1 cellular context compared by ENCODE assay signal in the genomic region with DNA sequence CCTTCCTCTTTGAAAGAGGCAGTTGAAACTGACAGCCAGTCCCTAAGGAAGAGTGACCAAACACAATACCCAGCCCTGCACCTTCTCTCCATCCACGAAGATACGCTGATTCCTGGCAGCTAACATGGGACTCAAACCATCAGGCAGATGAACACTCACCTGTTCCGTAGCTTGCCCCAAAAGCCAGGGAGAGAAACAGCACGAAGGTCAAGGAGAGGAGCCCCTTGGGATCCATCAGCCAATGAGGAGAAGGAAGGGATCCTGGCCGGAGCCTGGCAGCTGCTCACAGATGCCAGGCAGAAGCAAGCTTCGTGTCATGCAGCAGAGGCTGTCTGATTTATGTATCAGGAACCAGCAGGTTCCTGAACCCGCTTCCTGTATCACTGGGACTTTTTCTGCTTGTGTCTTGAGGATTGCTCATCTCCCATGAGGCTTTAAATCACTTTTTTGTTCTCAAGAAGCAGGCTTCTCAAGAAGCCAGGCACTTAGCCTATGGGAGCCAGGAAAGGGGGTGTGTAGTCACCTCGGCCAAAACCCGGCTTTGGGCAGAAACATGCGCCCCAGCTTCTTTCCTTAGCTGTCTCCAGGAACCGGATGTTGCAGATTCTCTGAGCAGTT.
TF ChIP-seq lines count a peak whose summit lies in the region.

A gene with protein sequence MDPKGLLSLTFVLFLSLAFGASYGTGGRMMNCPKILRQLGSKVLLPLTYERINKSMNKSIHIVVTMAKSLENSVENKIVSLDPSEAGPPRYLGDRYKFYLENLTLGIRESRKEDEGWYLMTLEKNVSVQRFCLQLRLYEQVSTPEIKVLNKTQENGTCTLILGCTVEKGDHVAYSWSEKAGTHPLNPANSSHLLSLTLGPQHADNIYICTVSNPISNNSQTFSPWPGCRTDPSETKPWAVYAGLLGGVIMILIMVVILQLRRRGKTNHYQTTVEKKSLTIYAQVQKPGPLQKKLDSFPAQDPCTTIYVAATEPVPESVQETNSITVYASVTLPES (minus strand): TSS at position 334 of the 618 bp plus-strand sequence. CDS start 99 bp downstream, at position 235.

TF ChIP-seq in GM12878, 131 proteins besides CTCF, POLR2A, EP300 and RAD21 (continues in another document):
- TF ChIP-seq PML (IDR thresholded peaks at IDR 0.05; ENCODE audit: low read length): peak; percentile 97; the same call in 1 of the 2 replicates
- TF ChIP-seq NFXL1 (IDR thresholded peaks at IDR 0.05; ENCODE audit: borderline replicate concordance): no peak
- TF ChIP-seq YBX1 (IDR thresholded peaks at IDR 0.05): peak; percentile 95
- peak; percentile 55; the same call in 1 of the 2 replicates for TF ChIP-seq LARP7 (IDR thresholded peaks at IDR 0.05)
- TF ChIP-seq, protein P1, sequence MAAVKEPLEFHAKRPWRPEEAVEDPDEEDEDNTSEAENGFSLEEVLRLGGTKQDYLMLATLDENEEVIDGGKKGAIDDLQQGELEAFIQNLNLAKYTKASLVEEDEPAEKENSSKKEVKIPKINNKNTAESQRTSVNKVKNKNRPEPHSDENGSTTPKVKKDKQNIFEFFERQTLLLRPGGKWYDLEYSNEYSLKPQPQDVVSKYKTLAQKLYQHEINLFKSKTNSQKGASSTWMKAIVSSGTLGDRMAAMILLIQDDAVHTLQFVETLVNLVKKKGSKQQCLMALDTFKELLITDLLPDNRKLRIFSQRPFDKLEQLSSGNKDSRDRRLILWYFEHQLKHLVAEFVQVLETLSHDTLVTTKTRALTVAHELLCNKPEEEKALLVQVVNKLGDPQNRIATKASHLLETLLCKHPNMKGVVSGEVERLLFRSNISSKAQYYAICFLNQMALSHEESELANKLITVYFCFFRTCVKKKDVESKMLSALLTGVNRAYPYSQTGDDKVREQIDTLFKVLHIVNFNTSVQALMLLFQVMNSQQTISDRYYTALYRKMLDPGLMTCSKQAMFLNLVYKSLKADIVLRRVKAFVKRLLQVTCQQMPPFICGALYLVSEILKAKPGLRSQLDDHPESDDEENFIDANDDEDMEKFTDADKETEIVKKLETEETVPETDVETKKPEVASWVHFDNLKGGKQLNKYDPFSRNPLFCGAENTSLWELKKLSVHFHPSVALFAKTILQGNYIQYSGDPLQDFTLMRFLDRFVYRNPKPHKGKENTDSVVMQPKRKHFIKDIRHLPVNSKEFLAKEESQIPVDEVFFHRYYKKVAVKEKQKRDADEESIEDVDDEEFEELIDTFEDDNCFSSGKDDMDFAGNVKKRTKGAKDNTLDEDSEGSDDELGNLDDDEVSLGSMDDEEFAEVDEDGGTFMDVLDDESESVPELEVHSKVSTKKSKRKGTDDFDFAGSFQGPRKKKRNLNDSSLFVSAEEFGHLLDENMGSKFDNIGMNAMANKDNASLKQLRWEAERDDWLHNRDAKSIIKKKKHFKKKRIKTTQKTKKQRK (IDR thresholded peaks at IDR 0.05; ENCODE audit: low read depth, low read length): no peak
- TF ChIP-seq, protein P2, sequence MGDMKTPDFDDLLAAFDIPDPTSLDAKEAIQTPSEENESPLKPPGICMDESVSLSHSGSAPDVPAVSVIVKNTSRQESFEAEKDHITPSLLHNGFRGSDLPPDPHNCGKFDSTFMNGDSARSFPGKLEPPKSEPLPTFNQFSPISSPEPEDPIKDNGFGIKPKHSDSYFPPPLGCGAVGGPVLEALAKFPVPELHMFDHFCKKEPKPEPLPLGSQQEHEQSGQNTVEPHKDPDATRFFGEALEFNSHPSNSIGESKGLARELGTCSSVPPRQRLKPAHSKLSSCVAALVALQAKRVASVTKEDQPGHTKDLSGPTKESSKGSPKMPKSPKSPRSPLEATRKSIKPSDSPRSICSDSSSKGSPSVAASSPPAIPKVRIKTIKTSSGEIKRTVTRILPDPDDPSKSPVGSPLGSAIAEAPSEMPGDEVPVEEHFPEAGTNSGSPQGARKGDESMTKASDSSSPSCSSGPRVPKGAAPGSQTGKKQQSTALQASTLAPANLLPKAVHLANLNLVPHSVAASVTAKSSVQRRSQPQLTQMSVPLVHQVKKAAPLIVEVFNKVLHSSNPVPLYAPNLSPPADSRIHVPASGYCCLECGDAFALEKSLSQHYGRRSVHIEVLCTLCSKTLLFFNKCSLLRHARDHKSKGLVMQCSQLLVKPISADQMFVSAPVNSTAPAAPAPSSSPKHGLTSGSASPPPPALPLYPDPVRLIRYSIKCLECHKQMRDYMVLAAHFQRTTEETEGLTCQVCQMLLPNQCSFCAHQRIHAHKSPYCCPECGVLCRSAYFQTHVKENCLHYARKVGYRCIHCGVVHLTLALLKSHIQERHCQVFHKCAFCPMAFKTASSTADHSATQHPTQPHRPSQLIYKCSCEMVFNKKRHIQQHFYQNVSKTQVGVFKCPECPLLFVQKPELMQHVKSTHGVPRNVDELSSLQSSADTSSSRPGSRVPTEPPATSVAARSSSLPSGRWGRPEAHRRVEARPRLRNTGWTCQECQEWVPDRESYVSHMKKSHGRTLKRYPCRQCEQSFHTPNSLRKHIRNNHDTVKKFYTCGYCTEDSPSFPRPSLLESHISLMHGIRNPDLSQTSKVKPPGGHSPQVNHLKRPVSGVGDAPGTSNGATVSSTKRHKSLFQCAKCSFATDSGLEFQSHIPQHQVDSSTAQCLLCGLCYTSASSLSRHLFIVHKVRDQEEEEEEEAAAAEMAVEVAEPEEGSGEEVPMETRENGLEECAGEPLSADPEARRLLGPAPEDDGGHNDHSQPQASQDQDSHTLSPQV (IDR thresholded peaks at IDR 0.05): no peak
- TF ChIP-seq SMAD5 (IDR thresholded peaks at IDR 0.05; ENCODE audit: low read depth): peak; percentile 92
- peak; percentile 68 for TF ChIP-seq ATF7 (IDR thresholded peaks at IDR 0.05; ENCODE audit: low read depth)
- peak; percentile 97 for TF ChIP-seq SMAD1 (IDR thresholded peaks at IDR 0.05; ENCODE audit: low read depth, partially characterized antibody)
- TF ChIP-seq SIN3A (IDR thresholded peaks at IDR 0.05; ENCODE audit: low read depth, low read length): peak; percentile 40; the same call in 1 of the 2 replicates
- TF ChIP-seq, protein P3, sequence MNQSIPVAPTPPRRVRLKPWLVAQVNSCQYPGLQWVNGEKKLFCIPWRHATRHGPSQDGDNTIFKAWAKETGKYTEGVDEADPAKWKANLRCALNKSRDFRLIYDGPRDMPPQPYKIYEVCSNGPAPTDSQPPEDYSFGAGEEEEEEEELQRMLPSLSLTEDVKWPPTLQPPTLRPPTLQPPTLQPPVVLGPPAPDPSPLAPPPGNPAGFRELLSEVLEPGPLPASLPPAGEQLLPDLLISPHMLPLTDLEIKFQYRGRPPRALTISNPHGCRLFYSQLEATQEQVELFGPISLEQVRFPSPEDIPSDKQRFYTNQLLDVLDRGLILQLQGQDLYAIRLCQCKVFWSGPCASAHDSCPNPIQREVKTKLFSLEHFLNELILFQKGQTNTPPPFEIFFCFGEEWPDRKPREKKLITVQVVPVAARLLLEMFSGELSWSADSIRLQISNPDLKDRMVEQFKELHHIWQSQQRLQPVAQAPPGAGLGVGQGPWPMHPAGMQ (IDR thresholded peaks at IDR 0.05; ENCODE audit: borderline replicate concordance): no peak
- 0 out of 2 replicates have a peak, but pooled peaks have one; percentile 33 for TF ChIP-seq TCF3 (IDR thresholded peaks at IDR 0.05; ENCODE audit: borderline replicate concordance, insufficient read depth, low read depth, low read length)
- no peak for TF ChIP-seq ZNF274 (IDR thresholded peaks at IDR 0.05; ENCODE audit: insufficient read depth, insufficient read length)
- TF ChIP-seq TBL1XR1 (IDR thresholded peaks at IDR 0.05; ENCODE audit: low read depth, low read length): peak; percentile 40; the same call in 1 of the 2 replicates
- TF ChIP-seq, protein P4, sequence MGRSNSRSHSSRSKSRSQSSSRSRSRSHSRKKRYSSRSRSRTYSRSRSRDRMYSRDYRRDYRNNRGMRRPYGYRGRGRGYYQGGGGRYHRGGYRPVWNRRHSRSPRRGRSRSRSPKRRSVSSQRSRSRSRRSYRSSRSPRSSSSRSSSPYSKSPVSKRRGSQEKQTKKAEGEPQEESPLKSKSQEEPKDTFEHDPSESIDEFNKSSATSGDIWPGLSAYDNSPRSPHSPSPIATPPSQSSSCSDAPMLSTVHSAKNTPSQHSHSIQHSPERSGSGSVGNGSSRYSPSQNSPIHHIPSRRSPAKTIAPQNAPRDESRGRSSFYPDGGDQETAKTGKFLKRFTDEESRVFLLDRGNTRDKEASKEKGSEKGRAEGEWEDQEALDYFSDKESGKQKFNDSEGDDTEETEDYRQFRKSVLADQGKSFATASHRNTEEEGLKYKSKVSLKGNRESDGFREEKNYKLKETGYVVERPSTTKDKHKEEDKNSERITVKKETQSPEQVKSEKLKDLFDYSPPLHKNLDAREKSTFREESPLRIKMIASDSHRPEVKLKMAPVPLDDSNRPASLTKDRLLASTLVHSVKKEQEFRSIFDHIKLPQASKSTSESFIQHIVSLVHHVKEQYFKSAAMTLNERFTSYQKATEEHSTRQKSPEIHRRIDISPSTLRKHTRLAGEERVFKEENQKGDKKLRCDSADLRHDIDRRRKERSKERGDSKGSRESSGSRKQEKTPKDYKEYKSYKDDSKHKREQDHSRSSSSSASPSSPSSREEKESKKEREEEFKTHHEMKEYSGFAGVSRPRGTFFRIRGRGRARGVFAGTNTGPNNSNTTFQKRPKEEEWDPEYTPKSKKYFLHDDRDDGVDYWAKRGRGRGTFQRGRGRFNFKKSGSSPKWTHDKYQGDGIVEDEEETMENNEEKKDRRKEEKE (IDR thresholded peaks at IDR 0.05): no peak
- peak; percentile 92 for TF ChIP-seq TCF12 (IDR thresholded peaks at IDR 0.05; ENCODE audit: low read depth, low read length)
- peak; percentile 1; the same call in 1 of the 2 replicates for TF ChIP-seq SMC3 (IDR thresholded peaks at IDR 0.05; ENCODE audit: borderline replicate concordance, low read length)
- 0 out of 2 replicates have a peak, but pooled peaks have one; percentile 3 for TF ChIP-seq FOXM1 (IDR thresholded peaks at IDR 0.05; ENCODE audit: low read depth, low read length)
- no peak for TF ChIP-seq SRF (IDR thresholded peaks at IDR 0.05; ENCODE audit: low read depth in 2 of 2, low read length in 2 of 2)
- no peak for TF ChIP-seq NR2C1 (IDR thresholded peaks at IDR 0.05)
- no peak; the same call in 1 of the 2 replicates for TF ChIP-seq MTA2 (IDR thresholded peaks at IDR 0.05; ENCODE audit: low read depth)
- no peak for TF ChIP-seq JUND (IDR thresholded peaks at IDR 0.05; ENCODE audit: low read depth, low read length)
- no peak for TF ChIP-seq KLF5 (IDR thresholded peaks at IDR 0.05; ENCODE audit: partially characterized antibody)
- TF ChIP-seq, protein P5, sequence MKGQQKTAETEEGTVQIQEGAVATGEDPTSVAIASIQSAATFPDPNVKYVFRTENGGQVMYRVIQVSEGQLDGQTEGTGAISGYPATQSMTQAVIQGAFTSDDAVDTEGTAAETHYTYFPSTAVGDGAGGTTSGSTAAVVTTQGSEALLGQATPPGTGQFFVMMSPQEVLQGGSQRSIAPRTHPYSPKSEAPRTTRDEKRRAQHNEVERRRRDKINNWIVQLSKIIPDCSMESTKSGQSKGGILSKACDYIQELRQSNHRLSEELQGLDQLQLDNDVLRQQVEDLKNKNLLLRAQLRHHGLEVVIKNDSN (IDR thresholded peaks at IDR 0.05; ENCODE audit: borderline replicate concordance, extremely low read length, insufficient read depth, low read depth, low read length): no peak
- TF ChIP-seq DPF2 (IDR thresholded peaks at IDR 0.05): no peak
- no peak for TF ChIP-seq ASH2L (IDR thresholded peaks at IDR 0.05; ENCODE audit: borderline replicate concordance, low read depth)
- TF ChIP-seq TCF7 (IDR thresholded peaks at IDR 0.05; ENCODE audit: borderline replicate concordance): no peak
- no peak for TF ChIP-seq CBX3 (IDR thresholded peaks at IDR 0.05; ENCODE audit: borderline replicate concordance, low read depth)
- TF ChIP-seq MYC (IDR thresholded peaks at IDR 0.05; ENCODE audit: insufficient read depth, insufficient read length, insufficient replicate concordance, low read length, severe bottlenecking): no peak
- peak; percentile 79 for TF ChIP-seq CBFB (IDR thresholded peaks at IDR 0.05; ENCODE audit: low read depth)
- peak; percentile 100 for TF ChIP-seq MEF2B (IDR thresholded peaks at IDR 0.05; ENCODE audit: partially characterized antibody, poor library complexity, severe bottlenecking)
- TF ChIP-seq FOXK2 (IDR thresholded peaks at IDR 0.05): no peak
- peak; percentile 93; the same call in 1 of the 2 replicates for TF ChIP-seq ZBED1 (IDR thresholded peaks at IDR 0.05; ENCODE audit: borderline replicate concordance)
- TF ChIP-seq, protein P6, sequence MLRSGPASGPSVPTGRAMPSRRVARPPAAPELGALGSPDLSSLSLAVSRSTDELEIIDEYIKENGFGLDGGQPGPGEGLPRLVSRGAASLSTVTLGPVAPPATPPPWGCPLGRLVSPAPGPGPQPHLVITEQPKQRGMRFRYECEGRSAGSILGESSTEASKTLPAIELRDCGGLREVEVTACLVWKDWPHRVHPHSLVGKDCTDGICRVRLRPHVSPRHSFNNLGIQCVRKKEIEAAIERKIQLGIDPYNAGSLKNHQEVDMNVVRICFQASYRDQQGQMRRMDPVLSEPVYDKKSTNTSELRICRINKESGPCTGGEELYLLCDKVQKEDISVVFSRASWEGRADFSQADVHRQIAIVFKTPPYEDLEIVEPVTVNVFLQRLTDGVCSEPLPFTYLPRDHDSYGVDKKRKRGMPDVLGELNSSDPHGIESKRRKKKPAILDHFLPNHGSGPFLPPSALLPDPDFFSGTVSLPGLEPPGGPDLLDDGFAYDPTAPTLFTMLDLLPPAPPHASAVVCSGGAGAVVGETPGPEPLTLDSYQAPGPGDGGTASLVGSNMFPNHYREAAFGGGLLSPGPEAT (IDR thresholded peaks at IDR 0.05; ENCODE audit: low read depth): peak; percentile 85
- no peak for TF ChIP-seq CBX5 (IDR thresholded peaks at IDR 0.05; ENCODE audit: low read depth)
- TF ChIP-seq FOS (IDR thresholded peaks at IDR 0.05; ENCODE audit: borderline replicate concordance, extremely low read depth, insufficient read length): no peak
- TF ChIP-seq NRF1 (conservative IDR thresholded peaks at IDR 0.05; ENCODE audit: low read depth, low read length): no peak
- TF ChIP-seq IRF4 (IDR thresholded peaks at IDR 0.05; ENCODE audit: low read depth, low read length): 0 out of 2 replicates have a peak, but pooled peaks have one; percentile 15
- TF ChIP-seq SPI1 (IDR thresholded peaks at IDR 0.05; ENCODE audit: borderline replicate concordance, insufficient read depth, low read depth, low read length): peak; percentile 27; the same call in 1 of the 2 replicates
- TF ChIP-seq POLR2AphosphoS5 (IDR thresholded peaks at IDR 0.05; ENCODE audit: low read length): peak; percentile 98
